In the genomic region with DNA sequence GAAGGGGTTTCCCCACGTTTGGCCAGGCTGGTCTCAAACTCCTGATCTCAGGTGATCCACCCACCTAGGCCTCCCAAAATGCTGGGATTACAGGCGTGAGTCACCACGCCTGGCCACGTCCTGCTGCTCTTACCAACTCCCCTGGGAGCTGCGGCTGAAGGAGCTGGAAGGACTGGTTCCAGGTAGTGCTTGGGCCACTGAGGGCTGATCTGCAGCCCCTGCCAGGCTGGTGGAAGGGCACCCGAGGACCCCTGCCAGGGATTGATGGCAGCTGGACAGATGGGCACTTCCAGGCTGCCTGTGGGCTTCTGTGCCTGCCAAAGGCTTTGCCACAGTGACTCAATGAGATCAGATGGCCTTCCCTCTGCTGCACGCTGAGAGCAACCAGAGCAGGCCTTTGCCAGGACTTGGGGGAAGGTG, we compare ENCODE assay signal across 20 cellular contexts. TPM values are rescaled to one million over a fixed set of nuclear protein-coding genes. Genes with fewer than 3 reads are reported as not detected.
DNase-seq lines count a peak whose midpoint lies in the region; ATAC-seq, FAIRE-seq and TF ChIP-seq lines count a peak whose summit lies in the region.
"Had no signal": no experiment of that assay in that cellular context is flagged by ENCODE, and none has a peak within 500 bp of the region (broad histone marks: within the 10 kb centered on the region; RNA-seq: fewer than 3 reads in every experiment).

No MANE protein-coding gene starts in this region.

- no peak overlapping the region for H4K91ac ChIP-seq in trophoblast cell (ENCODE audit: low read depth, low read length)

- no peak overlapping the region for H3K18ac ChIP-seq in trophoblast cell (ENCODE audit: low read length)

- H3K9ac ChIP-seq in PC-3 (ENCODE audit: low read length), result no peak overlapping the region
- peak overlapping the region; percentile 36 to 80; a peak in 3 of 4 replicates for H3K9ac ChIP-seq in K562 (ENCODE audit: insufficient read depth in 1 of 2, low read depth in 2 of 2, low read length in 2 of 2)
- no peak overlapping the region for H3K9ac ChIP-seq in trophoblast cell (ENCODE audit: low read length)

- H4K20me1 ChIP-seq in PC-3 (ENCODE audit: low read length), result no peaks in the 10 kb centered on the region
- no peaks in the 10 kb centered on the region for H4K20me1 ChIP-seq in K562 (replicated peaks; ENCODE audit: control insufficient read depth, insufficient read depth, low read length)

- H3K4me3 ChIP-seq in PC-3 (ENCODE audit: low read length) (no peak overlapping the region), K562 (no peak overlapping the region), trophoblast cell (ENCODE audit: low read depth, low read length) (no peak overlapping the region)
- H3K4me3 ChIP-seq: A549, ovary had no signal

- no peaks in the 10 kb centered on the region for H3K9me3 Mint-ChIP-seq in activated CD4-positive, alpha-beta T cell treated with anti-CD3 and anti-CD28 coated beads, Interleukin-2, amount 10 ng/mL, durations not matched to agents 24 days and 14 days

- DNase-seq in activated CD4-positive, alpha-beta T cell treated with anti-CD3 and anti-CD28 coated beads, Interleukin-2, amount 10 ng/mL, durations not matched to agents 24 days and 14 days, result no peak
- DNase-seq in activated CD4-positive, alpha-beta T cell treated with anti-CD3 and anti-CD28 coated beads for 1 hour, result no peak
- DNase-seq in PC-3 (peak; percentile 65), K562 (ENCODE audit: extremely low read depth in 1 of 4, low spot score in 3 of 4) (peak in 1 of 4 experiments; percentile 32), trophoblast cell (peak; percentile 78), NCI-H1930 (lab: John Stamatoyannopoulos, UW) (no peak), DMS153 treated with DMSO at 0.1 percent for 48 hours (lab: John Stamatoyannopoulos, UW; ENCODE audit: unreplicated experiment) (no peak)
- DNase-seq: amniotic stem cell; HCEC 1CT; head of caudate nucleus; islet precursor cell; NCI-H1092; NK-92 treated with Interleukin-12 subunit alpha and Interleukin-12 subunit beta, amount 100 ng/mL, for 24 hours; ovary; small intestine; T-helper 9 cell had no signal

- TF ChIP-seq CTCF in PC-3 (conservative IDR thresholded peaks at IDR 0.05; ENCODE audit: low read depth, low read length) (no peak), K562 (IDR thresholded peaks at IDR 0.05 in 2 of 3, conservative IDR thresholded peaks at IDR 0.05 in 1 of 3; ENCODE audit: insufficient read depth in 2 of 3, low read depth in 1 of 3, low read length in 3 of 3) (no peak)

- H3K27me3 ChIP-seq in PC-3 (ENCODE audit: low read length) (no peaks in the 10 kb centered on the region), K562 (ENCODE audit: control insufficient read depth in 2 of 2, insufficient read depth in 2 of 2, low read length in 2 of 2) (no peaks in the 10 kb centered on the region), trophoblast cell (ENCODE audit: insufficient read depth, low read length) (no peaks in the 10 kb centered on the region)
- H3K27me3 ChIP-seq: ovary had no signal

- ATAC-seq in PC-3 (no peak), K562 (no peak), GM19455 (IDR thresholded peaks at IDR 0.05; ENCODE audit: unreplicated experiment) (no peak)
- ATAC-seq: A549, Right ventricle myocardium inferior had no signal

- POLR2A ChIA-PET in PC-3 (lab: Charles Lee; ENCODE audit: unreplicated experiment), result no interaction called here
- POLR2A ChIA-PET in K562 (lab: Yijun Ruan, JAX), result interaction anchor here (0.6 to 2.3 kb wide), 6 partner anchors 9 to 38 kb away, joined by 3 to 8 read pairs (median 4); a partner anchor contains a TSS

- no peak overlapping the region for H3K14ac ChIP-seq in trophoblast cell (ENCODE audit: low read length)

- no peak for TF ChIP-seq EP300 in K562 (IDR thresholded peaks at IDR 0.05; ENCODE audit: low read length)

- no peak overlapping the region for H2AK5ac ChIP-seq in trophoblast cell (ENCODE audit: low read length)

- no TSS peak for BruUV-seq in PC-3 (replicated peaks; lab: Mats Ljungman, UMichigan)
- no TSS peak for BruUV-seq in K562 (replicated peaks; lab: Mats Ljungman, UMichigan)

- peaks cover 46% of the 10 kb centered on the region for H3K4me1 ChIP-seq in PC-3 (ENCODE audit: insufficient read depth, low read length)
- H3K4me1 ChIP-seq in K562 (replicated peaks in 1 of 2; ENCODE audit: control insufficient read depth in 2 of 2, insufficient read depth in 2 of 2, low read length in 2 of 2), result peaks cover 36 to 61% of the 10 kb centered on the region in 2 experiments
- peaks cover 16 to 18% of the 10 kb centered on the region in 2 experiments for H3K4me1 ChIP-seq in trophoblast cell (ENCODE audit: control insufficient read depth in 1 of 2, insufficient read depth in 2 of 2, low read length in 2 of 2)

- CTCF ChIA-PET in PC-3 (lab: Charles Lee) (no interaction called here), K562 (lab: Yijun Ruan, JAX; ENCODE audit: low intra/inter-chr PET ratio) (no interaction called here)

- no peak overlapping the region for H2BK12ac ChIP-seq in trophoblast cell (ENCODE audit: low read length)

- no peak for TF ChIP-seq RAD21 in K562 (CRISPR knock-in tag; conservative IDR thresholded peaks at IDR 0.05 in 1 of 2, IDR thresholded peaks at IDR 0.05 in 1 of 2)

- no peaks in the 10 kb centered on the region for H3F3A ChIP-seq in PC-3 (ENCODE audit: low read length, unreplicated experiment)

- peaks cover 41% of the 10 kb centered on the region for H3K79me2 ChIP-seq in PC-3 (ENCODE audit: low read length)
- peaks cover 49% of the 10 kb centered on the region for H3K79me2 ChIP-seq in K562 (ENCODE audit: control insufficient read depth, insufficient read depth, low read length)
- H3K79me2 ChIP-seq in trophoblast cell (ENCODE audit: control insufficient read depth, insufficient read depth, low read length, poor library complexity), result peaks cover 13% of the 10 kb centered on the region

- H3K27ac Mint-ChIP-seq in activated CD4-positive, alpha-beta T cell treated with anti-CD3 and anti-CD28 coated beads, Interleukin-2, amount 10 ng/mL, durations not matched to agents 24 days and 14 days, result peak overlapping the region; percentile 71

- peaks cover 32% of the 10 kb centered on the region for H3K36me3 Mint-ChIP-seq in activated CD4-positive, alpha-beta T cell treated with anti-CD3 and anti-CD28 coated beads, Interleukin-2, amount 10 ng/mL, durations not matched to agents 24 days and 14 days (ENCODE audit: low read depth)

- H3K36me3 ChIP-seq in PC-3 (ENCODE audit: low read depth, low read length) (peaks cover 4% of the 10 kb centered on the region; the same call in 1 of the 2 replicates), K562 (ENCODE audit: control insufficient read depth, insufficient read depth, low read length) (peaks cover 32% of the 10 kb centered on the region), trophoblast cell (ENCODE audit: control insufficient read depth in 1 of 2, insufficient read depth in 2 of 2, low read length in 2 of 2) (peaks cover 3 to 11% of the 10 kb centered on the region in 2 experiments)
- H3K36me3 ChIP-seq: ovary had no signal

- no peak overlapping the region for H4K12ac ChIP-seq in trophoblast cell (ENCODE audit: low read depth, low read length)

- no peak overlapping the region for H2BK5ac ChIP-seq in trophoblast cell (ENCODE audit: low read depth, low read length, poor library complexity)

- no peak overlapping the region for H3K27ac ChIP-seq in PC-3 (ENCODE audit: low read length)
- peak overlapping the region; percentile 75 for H3K27ac ChIP-seq in K562 (ENCODE audit: extremely low read depth, low read depth, low read length)
- no peak overlapping the region for H3K27ac ChIP-seq in trophoblast cell (ENCODE audit: low read depth, low read length)
- H3K27ac ChIP-seq: A549, ovary had no signal

- no peak for FAIRE-seq in K562 (lab: Jason Lieb, UNC)
- FAIRE-seq: A549, colon, small intestine had no signal

- peaks cover 30% of the 10 kb centered on the region for H3K4me1 Mint-ChIP-seq in activated CD4-positive, alpha-beta T cell treated with anti-CD3 and anti-CD28 coated beads, Interleukin-2, amount 10 ng/mL, durations not matched to agents 24 days and 14 days

- WGBS in K562 (ENCODE audit: insufficient coverage, low coverage, missing lambda C conversion rate), result 62% methylated on average over 5 of the region's 7 CpGs
- no CpG with 5 or more reads among the region's 7 CpGs for WGBS in trophoblast cell (ENCODE audit: extremely low coverage, insufficient coverage, insufficient read length)

- H2BK120ac ChIP-seq in trophoblast cell (ENCODE audit: insufficient read depth, low read length, poor library complexity), result no peak overlapping the region

- H3K9me1 ChIP-seq in K562 (ENCODE audit: control insufficient read depth, insufficient read depth, low read length), result no peaks in the 10 kb centered on the region

- no peaks in the 10 kb centered on the region for H3K27me3 Mint-ChIP-seq in activated CD4-positive, alpha-beta T cell treated with anti-CD3 and anti-CD28 coated beads, Interleukin-2, amount 10 ng/mL, durations not matched to agents 24 days and 14 days

- no peak overlapping the region for H3K4ac ChIP-seq in trophoblast cell (ENCODE audit: low read depth, low read length)

- intact Hi-C loops in activated CD4-positive, alpha-beta T cell treated with anti-CD3 and anti-CD28 coated beads, Interleukin-2, amount 10 ng/mL, durations not matched to agents 24 days and 14 days (cut with micrococcal nuclease), result no loop called here
- intact Hi-C loops in PC-3 (cut with micrococcal nuclease) (no loop called here), K562 (cut with micrococcal nuclease) (no loop called here)

- in situ Hi-C loops in K562 (cut with MboI), result no loop called here

- 0 out of 2 replicates have a peak, but pooled peaks have one; percentile 12 for TF ChIP-seq POLR2A in K562 (conservative IDR thresholded peaks at IDR 0.05)

- H3K4me2 ChIP-seq in PC-3 (ENCODE audit: low read length) (no peak overlapping the region), K562 (ENCODE audit: insufficient read depth, low read length) (no peak overlapping the region), trophoblast cell (ENCODE audit: low read length) (no peak overlapping the region)
- H3K4me2 ChIP-seq: A549 had no signal

- no peak overlapping the region for H4K8ac ChIP-seq in trophoblast cell (ENCODE audit: low read depth, low read length)

- H3K23ac ChIP-seq in trophoblast cell (ENCODE audit: low read length), result no peak overlapping the region

- H3K4me3 Mint-ChIP-seq in activated CD4-positive, alpha-beta T cell treated with anti-CD3 and anti-CD28 coated beads, Interleukin-2, amount 10 ng/mL, durations not matched to agents 24 days and 14 days, result peak overlapping the region; percentile 51

- H2AFZ ChIP-seq in PC-3 (ENCODE audit: low read length), result no peak overlapping the region
- H2AFZ ChIP-seq in K562 (ENCODE audit: low read depth, low read length), result no peak overlapping the region
- no peak overlapping the region for H2AFZ ChIP-seq in trophoblast cell (ENCODE audit: insufficient read depth, low read length, poor library complexity)

- H3K9me3 ChIP-seq in PC-3 (ENCODE audit: low read length) (no peaks in the 10 kb centered on the region), K562 (replicated peaks; ENCODE audit: control insufficient read depth, insufficient read depth, low read depth, low read length) (no peaks in the 10 kb centered on the region), trophoblast cell (ENCODE audit: insufficient read depth, low read depth, low read length) (no peaks in the 10 kb centered on the region)
- H3K9me3 ChIP-seq: A549, ovary had no signal

- H3K79me1 ChIP-seq in trophoblast cell (ENCODE audit: low read length), result peaks cover 11% of the 10 kb centered on the region

- no peaks in the 10 kb centered on the region for H3K9me2 ChIP-seq in PC-3 (replicated peaks; ENCODE audit: low read length)

RNA-seq across cellular contexts. Expression of a gene that starts 2.3 kb away (rescaled TPM):
- 52.8 and 57.8 TPM in 2 replicates for total RNA-seq in activated CD4-positive, alpha-beta T cell treated with anti-CD3 and anti-CD28 coated beads, Interleukin-2, amount 10 ng/mL, durations not matched to agents 24 days and 14 days
- total RNA-seq in PC-3 (2014; rRNA removed), result 46.7 and 68.9 TPM in 2 replicates
- 19.4 and 38.5 TPM in 2 replicates for total RNA-seq in K562 (2011; cell fraction: chromatin; rRNA removed; ENCODE audit: low replicate concordance)
- 63.3 and 75.7 TPM in 2 replicates for total RNA-seq in K562 (2011; cell fraction: nucleolus; rRNA removed)
- 44.2 and 51.1 TPM in 2 replicates for total RNA-seq in K562 (2011; cell fraction: nucleoplasm; rRNA removed)
- total RNA-seq in K562 (2014; rRNA removed), result 115 and 139 TPM in 2 replicates
- 8.5 and 10.3 TPM in 2 replicates for total RNA-seq in K562 (2014; rRNA removed; fragmentation: Illumina TruSeq; extraction: Trizol)
- total RNA-seq in K562 (2015; rRNA removed; fragmentation: Illumina TruSeq; extraction: Trizol), result 29.3 and 30.7 TPM in 2 replicates
- total RNA-seq in K562 (2021), result 78.8 and 81.0 TPM in 2 replicates
- 36.1 and 45.3 TPM in 2 replicates for polyA plus RNA-seq in K562 (2011; rRNA removed)
- 58.4 and 135 TPM in 2 replicates for polyA plus RNA-seq in K562 (2011; cell fraction: cytosol; rRNA removed)
- 88.9 and 153 TPM in 2 replicates for polyA plus RNA-seq in K562 (2011; cell fraction: nucleus; rRNA removed)
- polyA plus RNA-seq in K562 (2012), result 50.3 and 62.9 TPM in 2 replicates
- 12.7 and 29.1 TPM in 2 replicates for polyA plus RNA-seq in K562 (2014; fragmentation: Illumina TruSeq; extraction: Trizol)
- polyA plus RNA-seq in K562 (2014; fragmentation: Nextera tagmentation; extraction: Ambion mirVana), result 1 to 10 TPM; 4.4 to 7.9 TPM
- polyA plus RNA-seq in K562 (2014; rRNA removed), result 114 and 117 TPM in 2 replicates
- 9.6 and 11.1 TPM in 2 replicates for polyA minus RNA-seq in K562 (2011; rRNA and poly(A)+ RNA removed)
- polyA minus RNA-seq in K562 (2011; cell fraction: cytosol; rRNA and poly(A)+ RNA removed), result 14.7 and 16.7 TPM in 2 replicates
- polyA minus RNA-seq in K562 (2011; cell fraction: nucleus; rRNA and poly(A)+ RNA removed), result 23.0 and 28.5 TPM in 2 replicates
- 19.2 and 20.7 TPM in 2 replicates for polyA plus RNA-seq in trophoblast cell (2013)

RNA-seq across cellular contexts. Expression of a gene that starts 2.5 kb away (rescaled TPM):
- total RNA-seq in activated CD4-positive, alpha-beta T cell treated with anti-CD3 and anti-CD28 coated beads, Interleukin-2, amount 10 ng/mL, durations not matched to agents 24 days and 14 days, result 54.7 and 60.2 TPM in 2 replicates
- total RNA-seq in PC-3 (2014; rRNA removed) (49.9 and 71.0 TPM in 2 replicates), K562 (2014; rRNA removed) (56.0 and 64.2 TPM in 2 replicates), K562 (2014; rRNA removed; fragmentation: Illumina TruSeq; extraction: Trizol) (20.0 and 21.4 TPM in 2 replicates), K562 (2015; rRNA removed; fragmentation: Illumina TruSeq; extraction: Trizol) (47.1 and 48.5 TPM in 2 replicates), K562 (2021) (48.9 and 49.2 TPM in 2 replicates)
- 45.8 and 69.3 TPM in 2 replicates for total RNA-seq in K562 (2011; cell fraction: chromatin; rRNA removed; ENCODE audit: low replicate concordance)
- 37.0 and 38.7 TPM in 2 replicates for total RNA-seq in K562 (2011; cell fraction: nucleolus; rRNA removed)
- 27.8 and 51.5 TPM in 2 replicates for total RNA-seq in K562 (2011; cell fraction: nucleoplasm; rRNA removed)
- polyA plus RNA-seq in K562 (2011; rRNA removed) (18.9 and 24.8 TPM in 2 replicates), K562 (2014; fragmentation: Illumina TruSeq; extraction: Trizol) (38.3 and 41.1 TPM in 2 replicates), K562 (2014; fragmentation: Nextera tagmentation; extraction: Ambion mirVana) (1 to 10 TPM; 2.3 to 4.1 TPM), K562 (2014; rRNA removed) (63.7 and 68.1 TPM in 2 replicates)
- 18.3 and 30.6 TPM in 2 replicates for polyA plus RNA-seq in K562 (2011; cell fraction: cytosol; rRNA removed)
- 40.1 and 55.8 TPM in 2 replicates for polyA plus RNA-seq in K562 (2011; cell fraction: nucleus; rRNA removed)
- 28.5 and 39.2 TPM in 2 replicates for polyA plus RNA-seq in K562 (2012)
- polyA minus RNA-seq in K562 (2011; rRNA and poly(A)+ RNA removed), result 4.4 and 4.8 TPM in 2 replicates
- 8.5 TPM in 2 replicates for polyA minus RNA-seq in K562 (2011; cell fraction: cytosol; rRNA and poly(A)+ RNA removed)
- polyA minus RNA-seq in K562 (2011; cell fraction: nucleus; rRNA and poly(A)+ RNA removed), result 9.4 and 17.3 TPM in 2 replicates
- 23.6 and 24.3 TPM in 2 replicates for polyA plus RNA-seq in trophoblast cell (2013)

RNA-seq across cellular contexts. Expression of a gene that starts 7.7 kb away (rescaled TPM):
- 3.7 and 5.7 TPM in 2 replicates for total RNA-seq in activated CD4-positive, alpha-beta T cell treated with anti-CD3 and anti-CD28 coated beads, Interleukin-2, amount 10 ng/mL, durations not matched to agents 24 days and 14 days
- total RNA-seq in PC-3 (2014; rRNA removed), result 3.0 TPM in 1 of 2 replicates, not detected in the other
- total RNA-seq in K562 (2011; cell fraction: chromatin; rRNA removed; ENCODE audit: low replicate concordance), result 0.32 TPM in 1 of 2 replicates, not detected in the other
- not detected in 2 replicates for total RNA-seq in K562 (2011; cell fraction: nucleolus; rRNA removed)
- not detected in 2 replicates for total RNA-seq in K562 (2011; cell fraction: nucleoplasm; rRNA removed)
- total RNA-seq in K562 (2014; rRNA removed), result 0.59 TPM in 1 of 2 replicates, not detected in the other
- total RNA-seq in K562 (2014; rRNA removed; fragmentation: Illumina TruSeq; extraction: Trizol), result not detected in 2 replicates
- total RNA-seq in K562 (2015; rRNA removed; fragmentation: Illumina TruSeq; extraction: Trizol), result not detected in 2 replicates
- not detected in 2 replicates for total RNA-seq in K562 (2021)
- polyA plus RNA-seq in K562 (2011; rRNA removed), result 0.14 and 0.19 TPM in 2 replicates
- polyA plus RNA-seq in K562 (2011; cell fraction: cytosol; rRNA removed), result 0.55 and 1.1 TPM in 2 replicates
- polyA plus RNA-seq in K562 (2011; cell fraction: nucleus; rRNA removed), result 0.37 TPM in 1 of 2 replicates, not detected in the other
- 0.10 TPM in 1 of 2 replicates, not detected in the other for polyA plus RNA-seq in K562 (2012)
- 0.18 TPM in 1 of 2 replicates, not detected in the other for polyA plus RNA-seq in K562 (2014; fragmentation: Illumina TruSeq; extraction: Trizol)
- polyA plus RNA-seq in K562 (2014; fragmentation: Nextera tagmentation; extraction: Ambion mirVana), result not detected
- polyA plus RNA-seq in K562 (2014; rRNA removed), result not detected in 2 replicates
- polyA minus RNA-seq in K562 (2011; rRNA and poly(A)+ RNA removed), result not detected in 2 replicates
- not detected in 2 replicates for polyA minus RNA-seq in K562 (2011; cell fraction: cytosol; rRNA and poly(A)+ RNA removed)
- not detected in 2 replicates for polyA minus RNA-seq in K562 (2011; cell fraction: nucleus; rRNA and poly(A)+ RNA removed)
- polyA plus RNA-seq in trophoblast cell (2013), result 0.21 and 0.42 TPM in 2 replicates
- total RNA-seq: Right ventricle myocardium inferior had no signal

RNA-seq across cellular contexts. Expression of a gene that starts 19.5 kb away (rescaled TPM):
- 34.9 and 37.6 TPM in 2 replicates for total RNA-seq in activated CD4-positive, alpha-beta T cell treated with anti-CD3 and anti-CD28 coated beads, Interleukin-2, amount 10 ng/mL, durations not matched to agents 24 days and 14 days
- 52.6 and 68.8 TPM in 2 replicates for total RNA-seq in PC-3 (2014; rRNA removed)
- total RNA-seq in K562 (2011; cell fraction: chromatin; rRNA removed; ENCODE audit: low replicate concordance), result 40.1 and 78.0 TPM in 2 replicates
- total RNA-seq in K562 (2011; cell fraction: nucleolus; rRNA removed), result 48.6 and 55.2 TPM in 2 replicates
- total RNA-seq in K562 (2011; cell fraction: nucleoplasm; rRNA removed), result 38.9 and 42.4 TPM in 2 replicates
- 25.2 and 46.0 TPM in 2 replicates for total RNA-seq in K562 (2014; rRNA removed)
- 18.8 and 21.6 TPM in 2 replicates for total RNA-seq in K562 (2014; rRNA removed; fragmentation: Illumina TruSeq; extraction: Trizol)
- total RNA-seq in K562 (2015; rRNA removed; fragmentation: Illumina TruSeq; extraction: Trizol), result 19.7 and 21.3 TPM in 2 replicates
- total RNA-seq in K562 (2021), result 18.3 and 22.6 TPM in 2 replicates
- 29.8 and 30.6 TPM in 2 replicates for polyA plus RNA-seq in K562 (2011; rRNA removed)
- 36.0 and 45.9 TPM in 2 replicates for polyA plus RNA-seq in K562 (2011; cell fraction: cytosol; rRNA removed)
- polyA plus RNA-seq in K562 (2011; cell fraction: nucleus; rRNA removed), result 16.8 and 22.9 TPM in 2 replicates
- polyA plus RNA-seq in K562 (2012), result 26.1 and 26.2 TPM in 2 replicates
- polyA plus RNA-seq in K562 (2014; fragmentation: Illumina TruSeq; extraction: Trizol), result 25.6 and 32.4 TPM in 2 replicates
- polyA plus RNA-seq in K562 (2014; fragmentation: Nextera tagmentation; extraction: Ambion mirVana), result 10 to 100 TPM in 1 of 2 experiments, 1 to 10 TPM in 1; 5.4 to 10.4 TPM
- 32.4 and 34.7 TPM in 2 replicates for polyA plus RNA-seq in K562 (2014; rRNA removed)
- 11.5 and 12.4 TPM in 2 replicates for polyA minus RNA-seq in K562 (2011; rRNA and poly(A)+ RNA removed)
- 5.8 and 6.2 TPM in 2 replicates for polyA minus RNA-seq in K562 (2011; cell fraction: cytosol; rRNA and poly(A)+ RNA removed)
- 7.3 and 11.8 TPM in 2 replicates for polyA minus RNA-seq in K562 (2011; cell fraction: nucleus; rRNA and poly(A)+ RNA removed)
- 34.8 and 35.3 TPM in 2 replicates for polyA plus RNA-seq in trophoblast cell (2013)

RNA-seq across cellular contexts. Expression of a gene that starts 19.8 kb away (rescaled TPM):
- 136 and 137 TPM in 2 replicates for total RNA-seq in activated CD4-positive, alpha-beta T cell treated with anti-CD3 and anti-CD28 coated beads, Interleukin-2, amount 10 ng/mL, durations not matched to agents 24 days and 14 days
- 177 and 194 TPM in 2 replicates for total RNA-seq in PC-3 (2014; rRNA removed)
- 345 and 984 TPM in 2 replicates for total RNA-seq in K562 (2011; cell fraction: chromatin; rRNA removed; ENCODE audit: low replicate concordance)
- 485 and 495 TPM in 2 replicates for total RNA-seq in K562 (2011; cell fraction: nucleolus; rRNA removed)
- 301 and 334 TPM in 2 replicates for total RNA-seq in K562 (2011; cell fraction: nucleoplasm; rRNA removed)
- 96.7 and 99.7 TPM in 2 replicates for total RNA-seq in K562 (2014; rRNA removed)
- 55.5 and 77.1 TPM in 2 replicates for total RNA-seq in K562 (2014; rRNA removed; fragmentation: Illumina TruSeq; extraction: Trizol)
- 61.4 and 66.3 TPM in 2 replicates for total RNA-seq in K562 (2015; rRNA removed; fragmentation: Illumina TruSeq; extraction: Trizol)
- 132 and 161 TPM in 2 replicates for total RNA-seq in K562 (2021)
- 60.7 and 127 TPM in 2 replicates for polyA plus RNA-seq in K562 (2011; rRNA removed)
- 55.5 and 141 TPM in 2 replicates for polyA plus RNA-seq in K562 (2011; cell fraction: cytosol; rRNA removed)
- 547 and 894 TPM in 2 replicates for polyA plus RNA-seq in K562 (2011; cell fraction: nucleus; rRNA removed)
- 81.3 and 125 TPM in 2 replicates for polyA plus RNA-seq in K562 (2012)
- polyA plus RNA-seq in K562 (2014; fragmentation: Illumina TruSeq; extraction: Trizol), result 126 and 128 TPM in 2 replicates
- polyA plus RNA-seq in K562 (2014; fragmentation: Nextera tagmentation; extraction: Ambion mirVana), result 1 to 10 TPM; 3.9 to 9.4 TPM
- polyA plus RNA-seq in K562 (2014; rRNA removed), result 141 and 176 TPM in 2 replicates
- polyA minus RNA-seq in K562 (2011; rRNA and poly(A)+ RNA removed), result 76.0 and 85.7 TPM in 2 replicates
- 50.3 and 53.4 TPM in 2 replicates for polyA minus RNA-seq in K562 (2011; cell fraction: cytosol; rRNA and poly(A)+ RNA removed)
- 113 and 138 TPM in 2 replicates for polyA minus RNA-seq in K562 (2011; cell fraction: nucleus; rRNA and poly(A)+ RNA removed)
- 57.4 and 59.9 TPM in 2 replicates for polyA plus RNA-seq in trophoblast cell (2013)

Comparison
In these comparisons a context has a peak if more than half of its experiments do, and no peak if none do; other contexts are left out.
1. DNase-seq: peak in PC-3 (single experiment) and trophoblast cell (2 of 2); none in activated CD4-positive, alpha-beta T cell treated with anti-CD3 and anti-CD28 coated beads, Interleukin-2, amount 10 ng/mL, durations not matched to agents 24 days and 14 days (single experiment), activated CD4-positive, alpha-beta T cell treated with anti-CD3 and anti-CD28 coated beads for 1 hour (single experiment), NCI-H1930 (0 of 2) and DMS153 treated with DMSO at 0.1 percent for 48 hours (single experiment).
2. H3K9ac ChIP-seq: peak in K562 (2 of 2); none in PC-3 (single experiment) and trophoblast cell (single experiment).